ENCODE assay signal across 27 cellular contexts in genomic region chr10:50333872-50334271, GRCh38.
"Had no signal": no experiment of that assay in that cellular context is flagged by ENCODE, and none has a peak within 500 bp of the region (broad histone marks: within the 10 kb centered on the region; RNA-seq: fewer than 3 reads in every experiment).

No MANE protein-coding gene starts in this region.

- H3K27ac ChIP-seq: SJCRH30, SK-N-MC had no signal

- H3K4me3 Mint-ChIP-seq: activated CD8-positive, alpha-beta T cell treated with anti-CD3 and anti-CD28 coated beads for 36 hours; activated naive CD4-positive, alpha-beta T cell treated with anti-CD3 and anti-CD28 coated beads, Interleukin-2, amount 10 ng/mL, durations not matched to agents 7 days and 5 days; activated naive CD8-positive, alpha-beta T cell; activated naive CD8-positive, alpha-beta T cell treated with anti-CD3 and anti-CD28 coated beads, Interleukin-2, amount 50 U/mL, for 24 hours; activated T-cell treated with anti-CD3 and anti-CD28 coated beads, Interleukin-2, amount 50 U/mL, for 4 hours; activated T-helper 1 cell treated with anti-CD3 and anti-CD28 coated beads, Interleukin-12 subunit alpha, Interleukin-12 subunit beta, Interleukin-2, Interleukin-4 antibody, amounts not matched to agents 30 ng/mL and 10 ng/mL and 1 ng/mL, durations not matched to agents 14 hours and 24 hours and 36 hours; brain; T-helper 2 cell treated with Interferon-gamma antibody and Interleukin-4, amounts not matched to agents 5 μg/mL and 100 μg/mL, for 36 hours had no signal

- H3K27me3 ChIP-seq: SJCRH30 had no signal

- H3K36me3 Mint-ChIP-seq: brain had no signal

- H3K4me3 ChIP-seq: SJCRH30, SK-N-MC had no signal

- H3K27ac Mint-ChIP-seq: activated CD8-positive, alpha-beta T cell treated with anti-CD3 and anti-CD28 coated beads for 36 hours; activated naive CD4-positive, alpha-beta T cell treated with anti-CD3 and anti-CD28 coated beads, Interleukin-2, amount 10 ng/mL, durations not matched to agents 7 days and 5 days; activated naive CD8-positive, alpha-beta T cell; activated naive CD8-positive, alpha-beta T cell treated with anti-CD3 and anti-CD28 coated beads, Interleukin-2, amount 50 U/mL, for 24 hours; brain; T-helper 2 cell treated with Interferon-gamma antibody and Interleukin-4, amounts not matched to agents 5 μg/mL and 100 μg/mL, for 36 hours had no signal

- H3K27me3 Mint-ChIP-seq: activated CD8-positive, alpha-beta T cell treated with anti-CD3 and anti-CD28 coated beads for 36 hours; activated naive CD4-positive, alpha-beta T cell treated with anti-CD3 and anti-CD28 coated beads, Interleukin-2, amount 10 ng/mL, durations not matched to agents 7 days and 5 days; activated naive CD8-positive, alpha-beta T cell; activated naive CD8-positive, alpha-beta T cell treated with anti-CD3 and anti-CD28 coated beads, Interleukin-2, amount 50 U/mL, for 24 hours; brain had no signal

- H3K4me1 Mint-ChIP-seq: brain had no signal

- FAIRE-seq: bronchial epithelial cell, TTC549 had no signal

- ATAC-seq: activated CD8-positive, alpha-beta T cell treated with anti-CD3 and anti-CD28 coated beads for 36 hours; activated naive CD8-positive, alpha-beta T cell treated with anti-CD3 and anti-CD28 coated beads, Interleukin-2, amount 50 U/mL, for 24 hours; Panc1 had no signal

- DNase-seq: activated CD4-positive, alpha-beta T cell treated with anti-CD3 and anti-CD28 coated beads for 48 hours; activated CD8-positive, alpha-beta T cell treated with anti-CD3 and anti-CD28 coated beads for 36 hours; activated effector memory CD4-positive, alpha-beta T cell treated with Interleukin-2 at 50 U/mL for 16 hours; activated naive CD4-positive, alpha-beta T cell treated with anti-CD3 and anti-CD28 coated beads, Interleukin-2, amount 10 ng/mL, durations not matched to agents 7 days and 5 days; activated naive CD8-positive, alpha-beta T cell treated with anti-CD3 and anti-CD28 coated beads, Interleukin-2, amount 50 U/mL, for 24 hours; activated T-cell treated with anti-CD3 and anti-CD28 coated beads for 4 hours; activated T-cell treated with anti-CD3 and anti-CD28 coated beads, Interleukin-2, amount 50 U/mL, for 4 hours; anterior cingulate cortex; caudate nucleus; Karpas-422; KBM-7; NCI-H1092; NCI-H1436 treated with DMSO at 0.1 percent for 48 hours; NCI-H1694 treated with DMSO at 0.1 percent for 48 hours; NCI-H2029; NCI-H345; NCI-H524 treated with DMSO at 0.1 percent for 48 hours; SHP77; SJCRH30 had no signal

- H3K9me3 ChIP-seq: SJCRH30 had no signal

- H3K4me1 ChIP-seq: SJCRH30 had no signal

- H3K9me3 Mint-ChIP-seq: activated CD8-positive, alpha-beta T cell treated with anti-CD3 and anti-CD28 coated beads for 36 hours; activated naive CD4-positive, alpha-beta T cell treated with anti-CD3 and anti-CD28 coated beads, Interleukin-2, amount 10 ng/mL, durations not matched to agents 7 days and 5 days; activated naive CD8-positive, alpha-beta T cell treated with anti-CD3 and anti-CD28 coated beads, Interleukin-2, amount 50 U/mL, for 24 hours; activated T-cell treated with anti-CD3 and anti-CD28 coated beads, Interleukin-2, amount 50 U/mL, for 4 hours; activated T-helper 1 cell treated with anti-CD3 and anti-CD28 coated beads, Interleukin-12 subunit alpha, Interleukin-12 subunit beta, Interleukin-2, Interleukin-4 antibody, amounts not matched to agents 30 ng/mL and 10 ng/mL and 1 ng/mL, durations not matched to agents 14 hours and 24 hours and 36 hours; brain; T-helper 2 cell treated with Interferon-gamma antibody and Interleukin-4, amounts not matched to agents 5 μg/mL and 100 μg/mL, for 36 hours had no signal

- H3K36me3 ChIP-seq: SJCRH30 had no signal
